ENCODE assay signal across 21 cellular contexts in the genomic region with DNA sequence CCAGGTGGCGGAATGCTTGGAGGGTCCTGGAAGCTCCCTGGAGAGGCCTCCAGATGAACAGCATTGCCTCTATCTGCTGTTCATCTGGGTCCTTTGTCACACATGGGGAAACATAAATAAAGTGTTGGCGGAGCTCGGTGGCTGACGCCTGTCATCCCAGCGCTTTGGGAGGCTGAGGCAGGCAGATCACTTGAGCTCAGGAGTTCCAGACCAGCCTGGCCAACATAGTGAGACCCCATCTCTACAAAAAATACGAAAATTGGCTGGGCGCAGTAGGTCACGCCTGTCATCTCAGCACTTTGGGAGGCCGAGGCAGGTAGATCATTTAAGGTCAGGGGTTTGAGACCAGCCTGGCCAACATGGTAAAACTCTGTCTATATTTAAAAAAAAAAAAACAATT. TPM values are rescaled to one million over a fixed set of nuclear protein-coding genes. Genes with fewer than 3 reads are reported as not detected.
A peak's percentile ranks its signal among the peaks of the same experiment; 100 is the strongest.
DNase-seq lines count a peak whose midpoint lies in the region; ATAC-seq, FAIRE-seq and TF ChIP-seq lines count a peak whose summit lies in the region.
"Had no signal": no experiment of that assay in that cellular context is flagged by ENCODE, and none has a peak within 500 bp of the region (broad histone marks: within the 10 kb centered on the region; RNA-seq: fewer than 3 reads in every experiment).

No MANE protein-coding gene starts in this region.

- no peak overlapping the region for H2BK12ac ChIP-seq in H1 (ENCODE audit: low read depth, low read length)

- no peak overlapping the region for H4K91ac ChIP-seq in H1 (replicated peaks; ENCODE audit: insufficient read length, low read length)

- H3K27ac Mint-ChIP-seq in natural killer cell = no peak overlapping the region
- H3K27ac Mint-ChIP-seq: CD8-positive, alpha-beta memory T cell; H9 had no signal

- no peak for TF ChIP-seq RAD21 in H1 (IDR thresholded peaks at IDR 0.05 in 1 of 2, conservative IDR thresholded peaks at IDR 0.05 in 1 of 2; ENCODE audit: low read depth in 2 of 2, low read length in 2 of 2)

- H3K27me3 ChIP-seq in SU-DHL-6 (ENCODE audit: low read length) (no peaks in the 10 kb centered on the region), H1 (replicated peaks in 1 of 4; ENCODE audit: control insufficient read depth in 3 of 4, extremely low read depth in 1 of 4, insufficient read depth in 3 of 4, low read length in 3 of 4) (peaks cover 0 to 2% (median 0%) of the 10 kb centered on the region in 4 experiments; a peak in 3 of 7 replicates), gastrocnemius medialis (no peaks in the 10 kb centered on the region)
- H3K27me3 ChIP-seq: BE2C had no signal

- DNase-seq in H1 (ENCODE audit: low read depth in 1 of 2, low spot score in 2 of 2) (no peak), gastrocnemius medialis (no peak), natural killer cell (no peak), left colon (no peak)
- DNase-seq: ACHN; BE2C; C1 segment of cervical spinal cord; CD4-positive, CD25-positive, alpha-beta regulatory T cell; CD8-positive, alpha-beta memory T cell; COR-L47; DMS 273 treated with DMSO at 0.1 percent for 48 hours; DMS53; DND-41; EL; GOT3; H9 had no signal

- no peak overlapping the region for H3K14ac ChIP-seq in H1 (ENCODE audit: insufficient read length)

- H3K36me3 ChIP-seq in SU-DHL-6 (ENCODE audit: low read length) = no peaks in the 10 kb centered on the region
- no peaks in the 10 kb centered on the region for H3K36me3 ChIP-seq in H1 (ENCODE audit: control insufficient read depth in 2 of 4, insufficient read depth in 4 of 4, low read length in 3 of 4)
- H3K36me3 ChIP-seq in gastrocnemius medialis = no peaks in the 10 kb centered on the region
- H3K36me3 ChIP-seq: BE2C had no signal

- H3F3A ChIP-seq in SU-DHL-6 (ENCODE audit: insufficient read depth) = peaks cover 38% of the 10 kb centered on the region

- no peak overlapping the region for H3K4me3 Mint-ChIP-seq in natural killer cell
- H3K4me3 Mint-ChIP-seq: CD4-positive, CD25-positive, alpha-beta regulatory T cell; CD8-positive, alpha-beta memory T cell; H9 had no signal

- H3K4me1 ChIP-seq in H1 (replicated peaks in 1 of 4; ENCODE audit: control insufficient read depth in 3 of 4, insufficient read depth in 4 of 4, low read length in 3 of 4) (peaks cover 0 to 10% (median 7%) of the 10 kb centered on the region in 4 experiments; a peak in 5 of 7 replicates), gastrocnemius medialis (peaks cover 6 to 28% of the 10 kb centered on the region in 2 donors)
- H3K4me1 ChIP-seq: BE2C had no signal

- in situ Hi-C loops in gastrocnemius medialis (cut with MboI; ENCODE audit: low sequenced_read_pairs in 4 of 4) = no loop called here

- no peak overlapping the region for H4K8ac ChIP-seq in H1 (ENCODE audit: extremely low read depth, insufficient read depth, low read length)

- 91% methylated on average over 9 of the region's 9 CpGs; no CpG with 5 or more reads in 1 of the 2 experiments for WGBS in H1 (ENCODE audit: extremely low coverage in 1 of 2, insufficient coverage in 1 of 2, insufficient read length in 1 of 2, insufficient replicate concordance in 2 of 2, low coverage in 1 of 2, low lambda C conversion rate in 2 of 2, missing lambda C conversion rate in 1 of 2), 2 experiments

- no peak overlapping the region for H2AK5ac ChIP-seq in H1 (ENCODE audit: low read depth, low read length)

- 0 out of 2 replicates have a peak overlapping the region, but pooled peaks have one; percentile 72 for H2BK15ac ChIP-seq in H1 (ENCODE audit: low read length)

- peaks cover 16% of the 10 kb centered on the region for H3K79me2 ChIP-seq in SU-DHL-6 (ENCODE audit: insufficient read depth, low read length)
- H3K79me2 ChIP-seq in H1 (ENCODE audit: control insufficient read depth in 1 of 2, insufficient read depth in 2 of 2, low read length in 2 of 2) = no peaks in the 10 kb centered on the region

- CTCF ChIA-PET in H1 (lab: Charles Lee; ENCODE audit: partially characterized antibody) = interaction anchor here (0.9 to 2.1 kb wide), 3 partner anchors 17 to 75 kb away, joined by 4 to 5 read pairs (median 4); partner anchors contain the start of gene MAFG

- peaks cover 0 to 3% of the 10 kb centered on the region in 2 donors for H3K27me3 Mint-ChIP-seq in natural killer cell (ENCODE audit: low read depth in 2 of 2)

- H2BK120ac ChIP-seq in H1 (replicated peaks; ENCODE audit: low read depth, low read length) = no peak overlapping the region

- H3K9me2 ChIP-seq in SU-DHL-6 (replicated peaks; ENCODE audit: insufficient read depth, low read length) = no peaks in the 10 kb centered on the region

- H3K56ac ChIP-seq in H1 (replicated peaks; ENCODE audit: insufficient read length, low read depth, low read length) = no peak overlapping the region

- TF ChIP-seq CTCF in SU-DHL-6 (IDR thresholded peaks at IDR 0.05; ENCODE audit: insufficient read depth, low read length, poor library complexity, severe bottlenecking) = no peak
- no peak for TF ChIP-seq CTCF in H1 (IDR thresholded peaks at IDR 0.05; ENCODE audit: control extremely low read depth in 1 of 3, insufficient read depth in 1 of 3, low read depth in 1 of 3, low read length in 3 of 3)
- no peak for TF ChIP-seq CTCF in gastrocnemius medialis (IDR thresholded peaks at IDR 0.05 in 4 of 5, conservative IDR thresholded peaks at IDR 0.05 in 1 of 5)
- TF ChIP-seq CTCF in natural killer cell (IDR thresholded peaks at IDR 0.05) = no peak

- ATAC-seq in gastrocnemius medialis = no peak
- no peak for ATAC-seq in natural killer cell
- no peak for ATAC-seq in left colon
- ATAC-seq: GM12878 had no signal

- no peaks in the 10 kb centered on the region for H3K23me2 ChIP-seq in H1 (ENCODE audit: low read depth, low read length)

- H3K9me3 ChIP-seq in SU-DHL-6 (ENCODE audit: insufficient read depth, low read length) = no peaks in the 10 kb centered on the region
- H3K9me3 ChIP-seq in H1 (ENCODE audit: insufficient read depth in 2 of 2, low read depth in 1 of 2, low read length in 1 of 2) = no peaks in the 10 kb centered on the region
- no peaks in the 10 kb centered on the region for H3K9me3 ChIP-seq in gastrocnemius medialis
- H3K9me3 ChIP-seq: BE2C had no signal

- no peak overlapping the region for H4K5ac ChIP-seq in H1 (ENCODE audit: insufficient read length, low read depth, low read length)

- H2BK20ac ChIP-seq in H1 (ENCODE audit: low read length) = no peak overlapping the region

- POLR2A ChIA-PET in H1 (lab: Charles Lee; ENCODE audit: partially characterized antibody) = interaction anchor here (0.6 to 14.6 kb wide), 6 partner anchors 8 to 267 kb away, joined by 3 to 150 read pairs (median 3); partner anchors contain the start of genes MAFG and PYCR1

- H2BK5ac ChIP-seq in H1 (ENCODE audit: low read depth, low read length) = no peak overlapping the region

- H2AFZ ChIP-seq in SU-DHL-6 (ENCODE audit: low read depth, low read length, severe bottlenecking) (no peak overlapping the region), H1 (ENCODE audit: low read length) (no peak overlapping the region)

- H3K27ac ChIP-seq in SU-DHL-6 (ENCODE audit: low read depth, low read length) = peak overlapping the region; percentile 98
- no peak overlapping the region for H3K27ac ChIP-seq in H1 (ENCODE audit: low read depth, low read length)
- peak overlapping the region; percentile 90 to 98 (median 94) for H3K27ac ChIP-seq in gastrocnemius medialis

- H3K9me3 Mint-ChIP-seq in natural killer cell = no peaks in the 10 kb centered on the region
- H3K9me3 Mint-ChIP-seq: CD8-positive, alpha-beta memory T cell; H9 had no signal

- H3K4me3 ChIP-seq in SU-DHL-6 (ENCODE audit: insufficient read depth, low read length, poor library complexity, severe bottlenecking) (no peak overlapping the region), H1 (ENCODE audit: extremely low read depth in 1 of 4, insufficient read depth in 2 of 4, low read depth in 3 of 4, low read length in 4 of 4) (no peak overlapping the region), gastrocnemius medialis (no peak overlapping the region)
- H3K4me3 ChIP-seq: GM12878 had no signal

- H4K20me1 ChIP-seq in SU-DHL-6 (ENCODE audit: low read depth, low read length) (no peaks in the 10 kb centered on the region), H1 (replicated peaks in 1 of 2; ENCODE audit: control insufficient read depth in 1 of 2, insufficient read depth in 2 of 2, low read length in 2 of 2) (no peaks in the 10 kb centered on the region)

- no peak overlapping the region for H3K18ac ChIP-seq in H1 (ENCODE audit: extremely low read depth, low read length)

- no peaks in the 10 kb centered on the region for H3K36me3 Mint-ChIP-seq in natural killer cell
- H3K36me3 Mint-ChIP-seq: CD4-positive, CD25-positive, alpha-beta regulatory T cell; CD8-positive, alpha-beta memory T cell had no signal

- no peak for FAIRE-seq in H1 (lab: Jason Lieb, UNC)
- FAIRE-seq: A204.1, GM12878 had no signal

- H3K4me1 Mint-ChIP-seq in natural killer cell = no peaks in the 10 kb centered on the region
- H3K4me1 Mint-ChIP-seq: CD4-positive, CD25-positive, alpha-beta regulatory T cell; CD8-positive, alpha-beta memory T cell had no signal

- TF ChIP-seq EP300 in H1 (IDR thresholded peaks at IDR 0.05; ENCODE audit: borderline replicate concordance in 1 of 2, low read depth in 2 of 2, low read length in 2 of 2) = no peak

- intact Hi-C loops in gastrocnemius medialis (cut with DNase I; ENCODE audit: low total_unique reads) = loop anchor here (5.0 kb wide), 1 partner anchor 73 kb away; the partner anchor contains the start of gene ARHGDIA
- intact Hi-C loops in natural killer cell (cut with micrococcal nuclease) = no loop called here
- intact Hi-C loops in left colon (cut with DNase I, micrococcal nuclease) = no loop called here

- peak overlapping the region; percentile 66 for H3K9ac ChIP-seq in SU-DHL-6 (ENCODE audit: low read length)
- no peak overlapping the region for H3K9ac ChIP-seq in H1 (replicated peaks in 1 of 4; ENCODE audit: extremely low read depth in 1 of 4, low read depth in 3 of 4, low read length in 3 of 4)

- no peaks in the 10 kb centered on the region for H3K79me1 ChIP-seq in H1 (ENCODE audit: low read depth, low read length)

- no peak overlapping the region for H3K23ac ChIP-seq in H1 (ENCODE audit: insufficient read length)

- no peak for TF ChIP-seq POLR2A in H1 (IDR thresholded peaks at IDR 0.05; ENCODE audit: control extremely low read depth in 1 of 2, low read depth in 2 of 2, low read length in 2 of 2)
- no peak for TF ChIP-seq POLR2A in gastrocnemius medialis (IDR thresholded peaks at IDR 0.05)

- H3K4me2 ChIP-seq in SU-DHL-6 (ENCODE audit: low read depth, low read length, poor library complexity, severe bottlenecking) (peak overlapping the region; percentile 63), H1 (ENCODE audit: insufficient read depth in 1 of 2, low read depth in 2 of 2, low read length in 2 of 2) (no peak overlapping the region)

- H3K4ac ChIP-seq in H1 (replicated peaks; ENCODE audit: insufficient read length, low read depth, low read length) = no peak overlapping the region

RNA-seq across cellular contexts. Expression of gene MYADML2, which starts 2.2 kb away (rescaled TPM):
- 0.17 and 0.26 TPM in 2 replicates for total RNA-seq in H1 (2021; fragmentation: NEBNext Ultra II Directional; extraction: Animal tissue kit (Norgen Biotek cat#: 25700))
- 0.47 TPM in 2 replicates for polyA plus RNA-seq in H1 (2011; rRNA removed)
- 0.45 TPM for polyA plus RNA-seq in H1 (2011; cell fraction: cytosol; rRNA removed)
- polyA plus RNA-seq in H1 (2011; cell fraction: nucleus; rRNA removed) = 0.39 TPM
- polyA plus RNA-seq in H1 (2012, experiment 1 of 2) = 0.34 to 0.50 TPM (median 0.41 TPM) in 3 of 4 replicates, not detected in the other
- 0.26 TPM for polyA plus RNA-seq in H1 (2012, experiment 2 of 2)
- polyA plus RNA-seq in H1 (2013, experiment 1 of 2) = 0.10 TPM
- polyA plus RNA-seq in H1 (2013, experiment 2 of 2) = 0.11 TPM
- 0.16 and 0.29 TPM in 2 replicates for polyA minus RNA-seq in H1 (2011; rRNA and poly(A)+ RNA removed)
- polyA minus RNA-seq in H1 (2011; cell fraction: cytosol; rRNA and poly(A)+ RNA removed) = 0.44 TPM
- 0.40 TPM for polyA minus RNA-seq in H1 (2011; cell fraction: nucleus; rRNA and poly(A)+ RNA removed)
- total RNA-seq in gastrocnemius medialis (10 to 100 TPM in 2 of 4 donors, 1 to 10 TPM in 2; 2.9 to 24.9 (median 13.3) TPM), natural killer cell (not detected), left colon (under 1 TPM in 1 of 2 donors, not detected in 1; 0.17 TPM)
- total RNA-seq: CD4-positive, CD25-positive, alpha-beta regulatory T cell; CD8-positive, alpha-beta memory T cell; G401; GM12878; HT-29 had no signal
- polyA plus RNA-seq: CD4-positive, CD25-positive, alpha-beta regulatory T cell; CD8-positive, alpha-beta memory T cell; GM12878 had no signal

RNA-seq across cellular contexts. Expression of gene PYCR1, which starts 7.8 kb away (rescaled TPM):
- 127 and 145 TPM in 2 replicates for total RNA-seq in H1 (2021; fragmentation: NEBNext Ultra II Directional; extraction: Animal tissue kit (Norgen Biotek cat#: 25700))
- polyA plus RNA-seq in H1 (2011; rRNA removed) = 213 and 284 TPM in 2 replicates
- 241 TPM for polyA plus RNA-seq in H1 (2011; cell fraction: cytosol; rRNA removed)
- polyA plus RNA-seq in H1 (2011; cell fraction: nucleus; rRNA removed) = 213 TPM
- 105 to 176 TPM (median 162 TPM) in 4 replicates for polyA plus RNA-seq in H1 (2012, experiment 1 of 2)
- polyA plus RNA-seq in H1 (2012, experiment 2 of 2) = 176 TPM
- 94.5 TPM for polyA plus RNA-seq in H1 (2013, experiment 1 of 2)
- polyA plus RNA-seq in H1 (2013, experiment 2 of 2) = 95.9 TPM
- polyA minus RNA-seq in H1 (2011; rRNA and poly(A)+ RNA removed) = 144 and 159 TPM in 2 replicates
- polyA minus RNA-seq in H1 (2011; cell fraction: cytosol; rRNA and poly(A)+ RNA removed) = 72.7 TPM
- polyA minus RNA-seq in H1 (2011; cell fraction: nucleus; rRNA and poly(A)+ RNA removed) = 51.5 TPM
- total RNA-seq in gastrocnemius medialis = 10 to 100 TPM in 3 of 4 donors, 1 to 10 TPM in 1; 5.6 to 16.8 (median 11.6) TPM
- 1 to 10 TPM in 1 of 3 donors, not detected in 2; 3.4 TPM for total RNA-seq in natural killer cell
- 10 to 100 TPM; 40.2 to 55.6 TPM for total RNA-seq in left colon

RNA-seq across cellular contexts. Expression of gene NOTUM, which starts 16.1 kb away (rescaled TPM):
- total RNA-seq in H1 (2021; fragmentation: NEBNext Ultra II Directional; extraction: Animal tissue kit (Norgen Biotek cat#: 25700)) = 0.76 and 1.1 TPM in 2 replicates
- 0.45 and 1.1 TPM in 2 replicates for polyA plus RNA-seq in H1 (2011; rRNA removed)
- polyA plus RNA-seq in H1 (2011; cell fraction: cytosol; rRNA removed) = 0.80 TPM
- polyA plus RNA-seq in H1 (2011; cell fraction: nucleus; rRNA removed) = 1.4 TPM
- polyA plus RNA-seq in H1 (2012, experiment 1 of 2) = 0.34 to 0.56 TPM (median 0.48 TPM) in 3 of 4 replicates, not detected in the other
- polyA plus RNA-seq in H1 (2012, experiment 2 of 2) = 0.30 TPM
- 0.63 TPM for polyA plus RNA-seq in H1 (2013, experiment 1 of 2)
- 0.46 TPM for polyA plus RNA-seq in H1 (2013, experiment 2 of 2)
- 0.25 TPM in 1 of 2 replicates, not detected in the other for polyA minus RNA-seq in H1 (2011; rRNA and poly(A)+ RNA removed)
- not detected for polyA minus RNA-seq in H1 (2011; cell fraction: cytosol; rRNA and poly(A)+ RNA removed)
- 1.00 TPM for polyA minus RNA-seq in H1 (2011; cell fraction: nucleus; rRNA and poly(A)+ RNA removed)
- total RNA-seq in gastrocnemius medialis = 1 to 10 TPM in 3 of 4 donors, not detected in 1; 1.7 to 1.8 (median 1.7) TPM
- total RNA-seq in natural killer cell = not detected
- not detected for total RNA-seq in left colon
- total RNA-seq: CD4-positive, CD25-positive, alpha-beta regulatory T cell had no signal
- polyA plus RNA-seq: CD8-positive, alpha-beta memory T cell had no signal

RNA-seq across cellular contexts. Expression of gene MAFG, which starts 17.3 kb away (rescaled TPM):
- 26.9 and 27.7 TPM in 2 replicates for total RNA-seq in H1 (2021; fragmentation: NEBNext Ultra II Directional; extraction: Animal tissue kit (Norgen Biotek cat#: 25700))
- 25.5 and 36.9 TPM in 2 replicates for polyA plus RNA-seq in H1 (2011; rRNA removed)
- polyA plus RNA-seq in H1 (2011; cell fraction: cytosol; rRNA removed) = 22.0 TPM
- 71.6 TPM for polyA plus RNA-seq in H1 (2011; cell fraction: nucleus; rRNA removed)
- 25.0 to 30.3 TPM (median 27.4 TPM) in 4 replicates for polyA plus RNA-seq in H1 (2012, experiment 1 of 2)
- 24.6 TPM for polyA plus RNA-seq in H1 (2012, experiment 2 of 2)
- polyA plus RNA-seq in H1 (2013, experiment 1 of 2) = 26.0 TPM
- polyA plus RNA-seq in H1 (2013, experiment 2 of 2) = 25.6 TPM
- 13.0 and 13.1 TPM in 2 replicates for polyA minus RNA-seq in H1 (2011; rRNA and poly(A)+ RNA removed)
- polyA minus RNA-seq in H1 (2011; cell fraction: cytosol; rRNA and poly(A)+ RNA removed) = 7.5 TPM
- 13.1 TPM for polyA minus RNA-seq in H1 (2011; cell fraction: nucleus; rRNA and poly(A)+ RNA removed)
- total RNA-seq in gastrocnemius medialis (10 to 100 TPM; 37.1 to 65.5 (median 51.9) TPM), natural killer cell (10 to 100 TPM; 11.9 to 14.6 (median 13.2) TPM), left colon (10 to 100 TPM; 17.8 to 19.7 TPM)

RNA-seq across cellular contexts. Expression of gene SIRT7, which starts 26.9 kb away (rescaled TPM):
- total RNA-seq in H1 (2021; fragmentation: NEBNext Ultra II Directional; extraction: Animal tissue kit (Norgen Biotek cat#: 25700)) = 16.6 and 18.7 TPM in 2 replicates
- polyA plus RNA-seq in H1 (2011; rRNA removed) = 5.8 and 10.3 TPM in 2 replicates
- polyA plus RNA-seq in H1 (2011; cell fraction: cytosol; rRNA removed) = 10.4 TPM
- 37.2 TPM for polyA plus RNA-seq in H1 (2011; cell fraction: nucleus; rRNA removed)
- 15.5 to 18.5 TPM (median 16.8 TPM) in 4 replicates for polyA plus RNA-seq in H1 (2012, experiment 1 of 2)
- polyA plus RNA-seq in H1 (2012, experiment 2 of 2) = 9.9 TPM
- 10.7 TPM for polyA plus RNA-seq in H1 (2013, experiment 1 of 2)
- 10.0 TPM for polyA plus RNA-seq in H1 (2013, experiment 2 of 2)
- 19.9 and 21.5 TPM in 2 replicates for polyA minus RNA-seq in H1 (2011; rRNA and poly(A)+ RNA removed)
- 10.5 TPM for polyA minus RNA-seq in H1 (2011; cell fraction: cytosol; rRNA and poly(A)+ RNA removed)
- 23.1 TPM for polyA minus RNA-seq in H1 (2011; cell fraction: nucleus; rRNA and poly(A)+ RNA removed)
- total RNA-seq in gastrocnemius medialis (10 to 100 TPM in 1 of 4 donors, 1 to 10 TPM in 3; 7.2 to 11.4 (median 8.3) TPM), natural killer cell (100 to 1,000 TPM in 1 of 3 donors, 10 to 100 TPM in 2; 75.8 to 102 (median 94.9) TPM), left colon (10 to 100 TPM; 63.2 to 67.5 TPM)
